Comparison of ENCODE assay signal across 9 cellular contexts in the genomic region with DNA sequence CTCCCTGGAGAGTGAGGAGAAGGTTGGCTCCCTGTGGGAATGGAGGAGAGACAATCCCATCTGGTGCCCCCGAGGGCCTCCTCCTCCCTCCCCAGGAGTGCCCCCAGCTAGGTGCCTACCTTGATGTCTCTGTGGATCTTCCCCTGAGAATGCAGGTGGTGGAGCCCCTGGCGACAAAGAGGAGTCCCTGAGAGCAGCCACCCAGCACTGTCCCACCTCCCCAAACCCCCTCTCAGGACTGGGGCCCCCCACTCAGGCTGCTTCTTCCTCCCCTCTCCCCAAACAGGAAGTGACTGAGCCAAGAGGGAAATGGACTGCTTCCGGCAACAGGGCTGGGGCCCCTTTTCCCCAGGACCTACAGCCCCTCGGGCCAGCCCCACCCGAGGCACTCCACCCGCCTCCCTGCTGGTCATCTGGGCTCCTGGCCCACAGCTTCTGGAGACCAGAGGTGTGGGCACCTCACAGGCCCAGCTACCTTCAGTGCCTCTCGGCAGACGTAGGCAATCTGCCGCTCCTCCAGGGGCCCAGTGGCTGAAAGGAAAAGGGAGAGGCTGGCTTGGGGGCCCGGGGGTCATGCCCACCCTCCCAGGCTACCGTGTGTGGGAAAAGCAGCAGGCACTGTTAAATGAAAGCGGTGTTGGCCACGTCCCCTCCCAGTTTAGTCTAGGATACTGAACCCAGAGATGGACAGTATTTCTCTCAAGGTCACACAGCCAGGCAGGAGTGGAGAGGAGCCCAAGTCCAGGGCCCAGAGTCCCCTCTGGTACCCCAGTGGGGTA. TPM values are rescaled to one million over a fixed set of nuclear protein-coding genes. Genes with fewer than 3 reads are reported as not detected.
DNase-seq lines count a peak whose midpoint lies in the region; ATAC-seq and TF ChIP-seq lines count a peak whose summit lies in the region.
"Had no signal": no experiment of that assay in that cellular context is flagged by ENCODE, and none has a peak within 500 bp of the region (broad histone marks: within the 10 kb centered on the region; RNA-seq: fewer than 3 reads in every experiment).

No MANE protein-coding gene starts in this region.

- no peak overlapping the region for H3K18ac ChIP-seq in trophoblast cell (ENCODE audit: low read length)

- no peak overlapping the region for H3K4ac ChIP-seq in trophoblast cell (ENCODE audit: low read depth, low read length)

- DNase-seq in RWPE1 (ENCODE audit: low spot score) (no peak), esophagus muscularis mucosa (ENCODE audit: extremely low spot score) (no peak), sciatic nerve (ENCODE audit: low spot score) (no peak), trophoblast cell (no peak)
- no peak for DNase-seq in stimulated activated CD4-positive, alpha-beta T cell treated with anti-CD3 and anti-CD28 coated beads, Interleukin-2, amount 100 ng/mL, for 48 hours

- peaks cover 16 to 67% (median 54%) of the 10 kb centered on the region in 4 donors for H3K36me3 ChIP-seq in esophagus muscularis mucosa
- peaks cover 45 to 49% of the 10 kb centered on the region in 2 experiments for H3K36me3 ChIP-seq in trophoblast cell (ENCODE audit: control insufficient read depth in 1 of 2, insufficient read depth in 2 of 2, low read length in 2 of 2)

- TF ChIP-seq EP300 in esophagus muscularis mucosa (IDR thresholded peaks at IDR 0.05): no peak

- no peak for TF ChIP-seq POLR2A in esophagus muscularis mucosa (IDR thresholded peaks at IDR 0.05; ENCODE audit: low read depth)

- H3K9me3 ChIP-seq in esophagus muscularis mucosa (no peaks in the 10 kb centered on the region), trophoblast cell (ENCODE audit: insufficient read depth, low read depth, low read length) (no peaks in the 10 kb centered on the region)

- peak overlapping the region; percentile 76; the same call in 1 of the 2 replicates for H3K4me3 ChIP-seq in GM08714 (ENCODE audit: low read length)
- H3K4me3 ChIP-seq in esophagus muscularis mucosa: peak overlapping the region; percentile 73 to 84 (median 78)
- H3K4me3 ChIP-seq in trophoblast cell (ENCODE audit: low read depth, low read length): no peak overlapping the region

- H3K79me1 ChIP-seq in trophoblast cell (ENCODE audit: low read length): peaks cover 11% of the 10 kb centered on the region

- no peak overlapping the region for H3K9ac ChIP-seq in trophoblast cell (ENCODE audit: low read length)

- no peak overlapping the region for H2AK5ac ChIP-seq in trophoblast cell (ENCODE audit: low read length)

- no peak overlapping the region for H3K4me2 ChIP-seq in trophoblast cell (ENCODE audit: low read length)

- TF ChIP-seq CTCF in RWPE1 (conservative IDR thresholded peaks at IDR 0.05; ENCODE audit: low read depth) (no peak), esophagus muscularis mucosa (IDR thresholded peaks at IDR 0.05) (no peak)

- H3K79me2 ChIP-seq in trophoblast cell (ENCODE audit: control insufficient read depth, insufficient read depth, low read length, poor library complexity): no peaks in the 10 kb centered on the region

- peaks cover 20 to 38% (median 29%) of the 10 kb centered on the region in 4 donors for H3K4me1 ChIP-seq in esophagus muscularis mucosa
- peaks cover 8 to 15% of the 10 kb centered on the region in 2 experiments for H3K4me1 ChIP-seq in trophoblast cell (ENCODE audit: control insufficient read depth in 1 of 2, insufficient read depth in 2 of 2, low read length in 2 of 2)

- H3K14ac ChIP-seq in trophoblast cell (ENCODE audit: low read length): no peak overlapping the region

- H4K12ac ChIP-seq in trophoblast cell (ENCODE audit: low read depth, low read length): no peak overlapping the region

- CTCF ChIA-PET in RWPE1 (lab: Yijun Ruan, JAX): interaction anchor here (0.7 kb wide), 1 partner anchor 300 kb away, joined by 5 read pairs; no protein-coding TSS in a partner anchor

- H2AFZ ChIP-seq in trophoblast cell (ENCODE audit: insufficient read depth, low read length, poor library complexity): no peak overlapping the region

- no peak overlapping the region for H2BK12ac ChIP-seq in trophoblast cell (ENCODE audit: low read length)

- WGBS in esophagus muscularis mucosa: 60% methylated on average over 11 of the region's 13 CpGs
- no CpG with 5 or more reads among the region's 13 CpGs for WGBS in trophoblast cell (ENCODE audit: extremely low coverage, insufficient coverage, insufficient read length)

- no peak overlapping the region for H4K91ac ChIP-seq in trophoblast cell (ENCODE audit: low read depth, low read length)

- ATAC-seq in sciatic nerve: peak; percentile 2
- no peak for ATAC-seq in GM21423 (IDR thresholded peaks at IDR 0.05; ENCODE audit: unreplicated experiment)
- ATAC-seq in HG02610 (IDR thresholded peaks at IDR 0.05; ENCODE audit: unreplicated experiment): no peak

- no peak overlapping the region for H2BK5ac ChIP-seq in trophoblast cell (ENCODE audit: low read depth, low read length, poor library complexity)

- H3K27ac ChIP-seq in RWPE1: peak overlapping the region; percentile 89
- H3K27ac ChIP-seq in esophagus muscularis mucosa (replicated peaks in 1 of 4): peak overlapping the region; percentile 85 to 93 (median 88)
- no peak overlapping the region for H3K27ac ChIP-seq in trophoblast cell (ENCODE audit: low read depth, low read length)
- H3K27ac ChIP-seq: cardiac muscle cell had no signal

- no peak overlapping the region for H4K8ac ChIP-seq in trophoblast cell (ENCODE audit: low read depth, low read length)

- intact Hi-C loops in esophagus muscularis mucosa (cut with DNase I) (loop anchor here (2.0 kb wide), 1 partner anchor 57 kb away; a partner anchor contains a TSS), sciatic nerve (cut with DNase I) (no loop called here)

- POLR2A ChIA-PET in RWPE1 (lab: Yijun Ruan, JAX; ENCODE audit: low non-redundant PET): no interaction called here

- no peak overlapping the region for H3K23ac ChIP-seq in trophoblast cell (ENCODE audit: low read length)

- no peak overlapping the region for H2BK120ac ChIP-seq in trophoblast cell (ENCODE audit: insufficient read depth, low read length, poor library complexity)

- H3K27me3 ChIP-seq in esophagus muscularis mucosa: no peaks in the 10 kb centered on the region
- H3K27me3 ChIP-seq in trophoblast cell (ENCODE audit: insufficient read depth, low read length): no peaks in the 10 kb centered on the region
- H3K27me3 ChIP-seq: cardiac muscle cell had no signal

RNA-seq across cellular contexts. Expression of a gene that starts 1.2 kb away (rescaled TPM):
- total RNA-seq in esophagus muscularis mucosa: 10 to 100 TPM; 11.1 to 25.0 (median 17.1) TPM
- total RNA-seq in sciatic nerve: 18.0 TPM
- polyA plus RNA-seq in trophoblast cell (2013): 17.9 and 19.2 TPM in 2 replicates

RNA-seq across cellular contexts. Expression of a gene that starts 8.6 kb away (rescaled TPM):
- total RNA-seq in esophagus muscularis mucosa (10 to 100 TPM; 10.4 to 18.7 (median 11.5) TPM), sciatic nerve (17.7 TPM)
- polyA plus RNA-seq in trophoblast cell (2013): 53.4 and 53.7 TPM in 2 replicates

RNA-seq across cellular contexts. Expression of a gene that starts 23.4 kb away (rescaled TPM):
- total RNA-seq in esophagus muscularis mucosa (100 to 1,000 TPM; 199 to 285 (median 234) TPM), sciatic nerve (366 TPM)
- 185 and 187 TPM in 2 replicates for polyA plus RNA-seq in trophoblast cell (2013)

RNA-seq across cellular contexts. Expression of a gene that starts 42.0 kb away (rescaled TPM):
- total RNA-seq in esophagus muscularis mucosa (10 to 100 TPM; 18.4 to 57.2 (median 26.3) TPM), sciatic nerve (8.1 TPM)
- 0.83 and 0.94 TPM in 2 replicates for polyA plus RNA-seq in trophoblast cell (2013)

RNA-seq across cellular contexts. Expression of a gene that starts 42.7 kb away (rescaled TPM):
- total RNA-seq in esophagus muscularis mucosa: under 1 TPM in 3 of 4 donors, not detected in 1; 0.33 to 0.46 (median 0.39) TPM
- 0.58 TPM for total RNA-seq in sciatic nerve
- polyA plus RNA-seq in trophoblast cell (2013): 19.4 and 20.9 TPM in 2 replicates
